8 cellular contexts compared by ENCODE assay signal in genomic region chr12:105083551-105084105, GRCh38. TPM values are rescaled to one million over a fixed set of nuclear protein-coding genes. Genes with fewer than 3 reads are reported as not detected.
DNase-seq lines count a peak whose midpoint lies in the region; ATAC-seq and TF ChIP-seq lines count a peak whose summit lies in the region.

No MANE protein-coding gene starts in this region.

- no peak for TF ChIP-seq CTCF in nephron (IDR thresholded peaks at IDR 0.05; ENCODE audit: unreplicated experiment in 3 of 3)

- peaks cover 0 to 3% (median 2%) of the 10 kb centered on the region in 3 donors for H3K9me3 Mint-ChIP-seq in IgD-negative memory B cell
- peaks cover 8% of the 10 kb centered on the region for H3K9me3 Mint-ChIP-seq in nephron

- H3K27ac Mint-ChIP-seq in IgD-negative memory B cell, result no peak overlapping the region
- peak overlapping the region in 2 of 3 experiments; percentile 3 to 58 for H3K27ac Mint-ChIP-seq in nephron

- H3K4me3 Mint-ChIP-seq in IgD-negative memory B cell (peak overlapping the region; percentile 68 to 90 (median 83)), nephron (peak overlapping the region; percentile 79 to 90 (median 88))

- ATAC-seq in HG02588 (IDR thresholded peaks at IDR 0.05; ENCODE audit: unreplicated experiment), result no peak

- H3K4me1 Mint-ChIP-seq in IgD-negative memory B cell, result peaks cover 5 to 9% (median 7%) of the 10 kb centered on the region in 3 donors
- peaks cover 8% of the 10 kb centered on the region for H3K4me1 Mint-ChIP-seq in nephron

- DNase-seq in NCI-H748 (lab: John Stamatoyannopoulos, UW; ENCODE audit: unreplicated experiment), result peak; percentile 46
- no peak for DNase-seq in NCI-H748 treated with DMSO at 0.1 percent for 48 hours (lab: John Stamatoyannopoulos, UW)
- peak; percentile 21 to 34 for DNase-seq in activated T-cell treated with anti-CD3 and anti-CD28 coated beads, Interleukin-2, amount 50 U/mL, for 48 hours
- DNase-seq in fibroblast of the conjunctiva (ENCODE audit: low read depth), result peak; percentile 58
- DNase-seq in central memory CD4-positive, alpha-beta T cell, result no peak

- H3K36me3 Mint-ChIP-seq in IgD-negative memory B cell (no peaks in the 10 kb centered on the region), nephron (ENCODE audit: low read depth) (no peaks in the 10 kb centered on the region)

- H3K27me3 Mint-ChIP-seq in IgD-negative memory B cell, result peaks cover 18% of the 10 kb centered on the region
- H3K27me3 Mint-ChIP-seq in nephron (ENCODE audit: low read depth), result peaks cover 28% of the 10 kb centered on the region

RNA-seq across cellular contexts. Expression of gene ALDH1L2, which starts 0.6 kb away (rescaled TPM):
- polyA plus RNA-seq in IgD-negative memory B cell, result 0.10 TPM

RNA-seq across cellular contexts. Expression of gene WASHC4, which starts 23.9 kb away (rescaled TPM):
- 91.1 TPM for polyA plus RNA-seq in IgD-negative memory B cell

Comparison
In these comparisons a context has a peak if more than half of its experiments do, and no peak if none do; other contexts are left out.
1. DNase-seq: peak in NCI-H748 (single experiment), activated T-cell treated with anti-CD3 and anti-CD28 coated beads, Interleukin-2, amount 50 U/mL, for 48 hours (2 of 2) and fibroblast of the conjunctiva (single experiment); none in NCI-H748 treated with DMSO at 0.1 percent for 48 hours (single experiment) and central memory CD4-positive, alpha-beta T cell (single experiment).
2. H3K27ac Mint-ChIP-seq: peak in nephron (2 of 3); none in IgD-negative memory B cell (0 of 3).